8 cellular contexts compared by ENCODE assay signal in genomic region chr11:84564180-84564866, GRCh38.
DNase-seq lines count a peak whose midpoint lies in the region; ATAC-seq and TF ChIP-seq lines count a peak whose summit lies in the region.

No MANE protein-coding gene starts in this region.

- no peak overlapping the region for H3K27ac Mint-ChIP-seq in endothelial cell (ENCODE audit: unreplicated experiment)
- no peak overlapping the region for H3K27ac Mint-ChIP-seq in nephron progenitor cell

- H3K4me3 Mint-ChIP-seq in endothelial cell (ENCODE audit: unreplicated experiment) (no peak overlapping the region), nephron progenitor cell (no peak overlapping the region)

- H3K9me3 Mint-ChIP-seq in endothelial cell (ENCODE audit: unreplicated experiment) (no peaks in the 10 kb centered on the region), nephron progenitor cell (no peaks in the 10 kb centered on the region)

- H3K27me3 Mint-ChIP-seq in endothelial cell (ENCODE audit: unreplicated experiment) (peaks cover 1% of the 10 kb centered on the region), nephron progenitor cell (ENCODE audit: low read depth, poor library complexity) (peaks cover 8% of the 10 kb centered on the region)

- ATAC-seq in GM19463 (IDR thresholded peaks at IDR 0.05; ENCODE audit: unreplicated experiment) = peak; percentile 86
- ATAC-seq in HG03442 (IDR thresholded peaks at IDR 0.05; ENCODE audit: unreplicated experiment) = peak; percentile 79

- peaks cover 16% of the 10 kb centered on the region for H3K4me1 Mint-ChIP-seq in endothelial cell (ENCODE audit: unreplicated experiment)
- H3K4me1 Mint-ChIP-seq in nephron progenitor cell = no peaks in the 10 kb centered on the region

- DNase-seq in NCI-H510A treated with DMSO at 0.1 percent for 48 hours (lab: John Stamatoyannopoulos, UW) (peak; percentile 35), NCI-H510A (lab: John Stamatoyannopoulos, UW) (no peak), SHP77 (lab: John Stamatoyannopoulos, UW) (peak; percentile 16 to 30), endothelial cell (ENCODE audit: low spot score) (peak; percentile 57), nephron progenitor cell (peak; percentile 51), DMS153 treated with DMSO at 0.1 percent for 48 hours (lab: John Stamatoyannopoulos, UW; ENCODE audit: unreplicated experiment) (no peak)

- H3K36me3 Mint-ChIP-seq in endothelial cell (ENCODE audit: low read depth, unreplicated experiment) = no peaks in the 10 kb centered on the region
- H3K36me3 Mint-ChIP-seq in nephron progenitor cell (ENCODE audit: low read depth) = no peaks in the 10 kb centered on the region

- TF ChIP-seq CTCF in endothelial cell (IDR thresholded peaks at IDR 0.05; ENCODE audit: unreplicated experiment) = peak; percentile 97
- TF ChIP-seq CTCF in nephron progenitor cell (IDR thresholded peaks at IDR 0.05) = peak; percentile 87

Comparison
In these comparisons a context has a peak if more than half of its experiments do, and no peak if none do; other contexts are left out.
1. DNase-seq: peak in NCI-H510A treated with DMSO at 0.1 percent for 48 hours (single experiment), SHP77 (2 of 2), endothelial cell (single experiment) and nephron progenitor cell (single experiment); none in NCI-H510A (single experiment) and DMS153 treated with DMSO at 0.1 percent for 48 hours (single experiment).